8 cellular contexts compared by ENCODE assay signal in genomic region chr17:44222112-44222869, GRCh38. TPM values are rescaled to one million over a fixed set of nuclear protein-coding genes. Genes with fewer than 3 reads are reported as not detected.
DNase-seq lines count a peak whose midpoint lies in the region; FAIRE-seq and TF ChIP-seq lines count a peak whose summit lies in the region.

No MANE protein-coding gene starts in this region.

- under 1% methylated on average over 35 of the region's 36 CpGs for WGBS in suprapubic skin

- CTCF ChIA-PET in activated CD4-positive, alpha-beta memory T cell treated with anti-CD3 and anti-CD28 coated beads, Interleukin-2, amount 10 ng/mL, durations not matched to agents 7 days and 5 days (lab: Charles Lee) = interaction anchor here (0.7 to 4.4 kb wide), 10 partner anchors 8 to 141 kb away, joined by 3 to 47 read pairs (median 6); partner anchors contain the start of genes FAM171A2, GRN and TMUB2

- H3K27ac ChIP-seq in epithelial cell of prostate = peak overlapping the region; percentile 96
- H3K27ac ChIP-seq in suprapubic skin = peak overlapping the region; percentile 100

- TF ChIP-seq POLR2A in suprapubic skin (IDR thresholded peaks at IDR 0.05) = no peak

- POLR2A ChIA-PET in activated CD4-positive, alpha-beta memory T cell treated with anti-CD3 and anti-CD28 coated beads, Interleukin-2, amount 10 ng/mL, durations not matched to agents 7 days and 5 days (lab: Charles Lee) = interaction anchor here (0.6 to 18.0 kb wide), 19 partner anchors 11 to 677 kb away, joined by 3 to 504 read pairs (median 4); partner anchors contain the start of genes ATXN7L3, EFTUD2, GPATCH8 and SLC25A39

- peaks cover 16% of the 10 kb centered on the region for H3K4me1 Mint-ChIP-seq in activated CD4-positive, alpha-beta memory T cell treated with anti-CD3 and anti-CD28 coated beads, Interleukin-2, amount 10 ng/mL, durations not matched to agents 7 days and 5 days

- H3K4me1 ChIP-seq in suprapubic skin = peaks cover 35% of the 10 kb centered on the region

- H3K9me3 Mint-ChIP-seq in activated CD4-positive, alpha-beta memory T cell treated with anti-CD3 and anti-CD28 coated beads, Interleukin-2, amount 10 ng/mL, durations not matched to agents 7 days and 5 days = no peaks in the 10 kb centered on the region

- peak overlapping the region; percentile 84 for H3K27ac Mint-ChIP-seq in activated CD4-positive, alpha-beta memory T cell treated with anti-CD3 and anti-CD28 coated beads, Interleukin-2, amount 10 ng/mL, durations not matched to agents 7 days and 5 days

- peak; percentile 85 for FAIRE-seq in GM19239 (lab: Jason Lieb, UNC)

- H3K4me3 Mint-ChIP-seq in activated CD4-positive, alpha-beta memory T cell treated with anti-CD3 and anti-CD28 coated beads, Interleukin-2, amount 10 ng/mL, durations not matched to agents 7 days and 5 days = peak overlapping the region; percentile 85

- H3K27me3 ChIP-seq in suprapubic skin = no peaks in the 10 kb centered on the region

- no peaks in the 10 kb centered on the region for H3K27me3 Mint-ChIP-seq in activated CD4-positive, alpha-beta memory T cell treated with anti-CD3 and anti-CD28 coated beads, Interleukin-2, amount 10 ng/mL, durations not matched to agents 7 days and 5 days

- H3K9me3 ChIP-seq in suprapubic skin = no peaks in the 10 kb centered on the region

- DNase-seq in AG20443 (ENCODE audit: low spot score) = peak; percentile 87
- no peak for DNase-seq in GM19239 (ENCODE audit: insufficient read length, low spot score)
- peak; percentile 69 for DNase-seq in NCI-H510A treated with DMSO at 0.1 percent for 48 hours (lab: John Stamatoyannopoulos, UW)
- peak; percentile 57 for DNase-seq in activated CD4-positive, alpha-beta memory T cell treated with anti-CD3 and anti-CD28 coated beads, Interleukin-2, amount 10 ng/mL, durations not matched to agents 7 days and 5 days
- DNase-seq in epithelial cell of prostate (ENCODE audit: low read depth, low spot score) = no peak
- peak; percentile 92 for DNase-seq in mesenteric fat pad (ENCODE audit: low spot score)
- DNase-seq in suprapubic skin (ENCODE audit: low spot score in 2 of 2) = peak; percentile 83 to 88
- DNase-seq in H4 (ENCODE audit: low spot score) = no peak

- no peaks in the 10 kb centered on the region for H3K36me3 ChIP-seq in suprapubic skin

- peaks cover 10% of the 10 kb centered on the region for H3K36me3 Mint-ChIP-seq in activated CD4-positive, alpha-beta memory T cell treated with anti-CD3 and anti-CD28 coated beads, Interleukin-2, amount 10 ng/mL, durations not matched to agents 7 days and 5 days (ENCODE audit: low read depth)

- TF ChIP-seq EP300 in suprapubic skin (IDR thresholded peaks at IDR 0.05) = no peak

- H3K4me3 ChIP-seq in suprapubic skin = peak overlapping the region; percentile 77

- TF ChIP-seq CTCF in suprapubic skin (IDR thresholded peaks at IDR 0.05) = no peak

RNA-seq across cellular contexts. Expression of gene UBTF, which starts 2.8 kb away (rescaled TPM):
- 100 to 1,000 TPM; 107 to 110 TPM for total RNA-seq in activated CD4-positive, alpha-beta memory T cell treated with anti-CD3 and anti-CD28 coated beads, Interleukin-2, amount 10 ng/mL, durations not matched to agents 7 days and 5 days
- 41.2 TPM for total RNA-seq in mesenteric fat pad
- total RNA-seq in suprapubic skin = 100 to 1,000 TPM in 1 of 4 donors, 10 to 100 TPM in 3; 54.8 to 102 (median 71.8) TPM
- 36.4 and 40.3 TPM in 2 replicates for total RNA-seq in H4 (2014; rRNA removed; shearing (Covaris generic))

RNA-seq across cellular contexts. Expression of gene ATXN7L3, which starts 22.6 kb away (rescaled TPM):
- 100 to 1,000 TPM; 106 to 107 TPM for total RNA-seq in activated CD4-positive, alpha-beta memory T cell treated with anti-CD3 and anti-CD28 coated beads, Interleukin-2, amount 10 ng/mL, durations not matched to agents 7 days and 5 days
- total RNA-seq in mesenteric fat pad (64.5 TPM), suprapubic skin (10 to 100 TPM; 44.1 to 75.0 (median 67.3) TPM)
- 26.6 and 33.0 TPM in 2 replicates for total RNA-seq in H4 (2014; rRNA removed; shearing (Covaris generic))

RNA-seq across cellular contexts. Expression of gene TMUB2, which starts 35.5 kb away (rescaled TPM):
- 10 to 100 TPM; 42.2 to 42.7 TPM for total RNA-seq in activated CD4-positive, alpha-beta memory T cell treated with anti-CD3 and anti-CD28 coated beads, Interleukin-2, amount 10 ng/mL, durations not matched to agents 7 days and 5 days
- 35.8 TPM for total RNA-seq in mesenteric fat pad
- 10 to 100 TPM; 31.5 to 48.8 (median 36.1) TPM for total RNA-seq in suprapubic skin
- 16.4 and 19.1 TPM in 2 replicates for total RNA-seq in H4 (2014; rRNA removed; shearing (Covaris generic))

RNA-seq across cellular contexts. Expression of gene SLC4A1, which starts 45.6 kb away (rescaled TPM):
- total RNA-seq in activated CD4-positive, alpha-beta memory T cell treated with anti-CD3 and anti-CD28 coated beads, Interleukin-2, amount 10 ng/mL, durations not matched to agents 7 days and 5 days = not detected
- total RNA-seq in mesenteric fat pad (0.35 TPM), suprapubic skin (under 1 TPM in 3 of 4 donors, not detected in 1; 0.08 to 0.17 (median 0.10) TPM)
- not detected in 2 replicates for total RNA-seq in H4 (2014; rRNA removed; shearing (Covaris generic))

RNA-seq across cellular contexts. Expression of gene ASB16, which starts 51.8 kb away (rescaled TPM):
- under 1 TPM in 1 of 2 experiments, not detected in 1; 0.38 TPM for total RNA-seq in activated CD4-positive, alpha-beta memory T cell treated with anti-CD3 and anti-CD28 coated beads, Interleukin-2, amount 10 ng/mL, durations not matched to agents 7 days and 5 days
- total RNA-seq in mesenteric fat pad (not detected), suprapubic skin (not detected)
- total RNA-seq in H4 (2014; rRNA removed; shearing (Covaris generic)) = not detected in 2 replicates

Comparison
In these comparisons a context has a peak if more than half of its experiments do, and no peak if none do; other contexts are left out.
1. DNase-seq: peak in AG20443 (single experiment), NCI-H510A treated with DMSO at 0.1 percent for 48 hours (single experiment), activated CD4-positive, alpha-beta memory T cell treated with anti-CD3 and anti-CD28 coated beads, Interleukin-2, amount 10 ng/mL, durations not matched to agents 7 days and 5 days (single experiment), mesenteric fat pad (single experiment) and suprapubic skin (2 of 2); none in GM19239 (single experiment), epithelial cell of prostate (single experiment) and H4 (single experiment).